ENCODE assay signal across 23 cellular contexts in genomic region chr10:34911661-34912205, GRCh38.
"Had no signal": no experiment of that assay in that cellular context is flagged by ENCODE, and none has a peak within 500 bp of the region (broad histone marks: within the 10 kb centered on the region; RNA-seq: fewer than 3 reads in every experiment).

No MANE protein-coding gene starts in this region.

- H3K4me3 ChIP-seq: esophagus muscularis mucosa, hepatocyte, tibial artery had no signal

- DNase-seq: activated CD4-positive, alpha-beta T cell treated with anti-CD3 and anti-CD28 coated beads, Interleukin-2, amount 50 U/mL, for 1 hour; activated CD4-positive, CD25-positive, alpha-beta regulatory T cell treated with anti-CD3 and anti-CD28 coated beads, Interleukin-2, amount 50 U/mL, for 72 hours; activated CD8-positive, alpha-beta memory T cell treated with anti-CD3 and anti-CD28 coated beads, Interleukin-2, amount 50 U/mL, for 4 hours; activated gamma-delta T cell; activated T-cell treated with anti-CD3 and anti-CD28 coated beads, Interleukin-2, amount 50 U/mL, for 48 hours; dermis blood vessel endothelial cell; effector memory CD4-positive, alpha-beta T cell; foreskin keratinocyte; left cardiac atrium; natural killer cell; stimulated activated CD4-positive, alpha-beta T cell treated with anti-CD3 and anti-CD28 coated beads, Interleukin-12 subunit alpha, Interleukin-12 subunit beta, amount 100 ng/mL, for 4 hours; stimulated activated CD4-positive, alpha-beta T cell treated with anti-CD3 and anti-CD28 coated beads, Interleukin-1b, Interleukin-23, amount 100 ng/mL, for 48 hours; stimulated activated naive CD8-positive, alpha-beta T cell treated with anti-CD3 and anti-CD28 coated beads, Interleukin-15, Interleukin-2, amounts not matched to agents 100 U/mL and 50 U/mL, for 24 hours; substantia nigra had no signal

- ATAC-seq: foreskin keratinocyte; left cardiac atrium; natural killer cell; sciatic nerve; stimulated activated naive CD8-positive, alpha-beta T cell treated with anti-CD3 and anti-CD28 coated beads, Interleukin-15, Interleukin-2, amounts not matched to agents 100 U/mL and 50 U/mL, for 24 hours had no signal

- H2AFZ ChIP-seq: hepatocyte, parathyroid adenoma had no signal

- H3K27ac Mint-ChIP-seq: activated naive CD4-positive, alpha-beta T cell treated with anti-CD3 and anti-CD28 coated beads, Interleukin-2, amount 50 U/mL, for 24 hours; natural killer cell; T-helper 1 cell treated with Interleukin-12 subunit alpha and Interleukin-12 subunit beta and Interleukin-4 antibody, amounts not matched to agents 30 μg/mL and 1 μg/mL, for 36 hours had no signal

- H3K4me2 ChIP-seq: hepatocyte had no signal

- H3K79me2 ChIP-seq: hepatocyte, parathyroid adenoma had no signal

- H3K36me3 Mint-ChIP-seq: activated naive CD4-positive, alpha-beta T cell treated with anti-CD3 and anti-CD28 coated beads, Interleukin-2, amount 50 U/mL, for 24 hours; natural killer cell had no signal

- H3K36me3 ChIP-seq: esophagus muscularis mucosa, neutrophil, tibial artery had no signal

- H3K9ac ChIP-seq: parathyroid adenoma had no signal

- H3K9me3 ChIP-seq: esophagus muscularis mucosa, neutrophil, tibial artery had no signal

- H3K27me3 ChIP-seq: esophagus muscularis mucosa, foreskin keratinocyte, hepatocyte, neutrophil, tibial artery had no signal

- H3K9me3 Mint-ChIP-seq: activated naive CD4-positive, alpha-beta T cell treated with anti-CD3 and anti-CD28 coated beads, Interleukin-2, amount 50 U/mL, for 24 hours; natural killer cell; T-helper 1 cell treated with Interleukin-12 subunit alpha and Interleukin-12 subunit beta and Interleukin-4 antibody, amounts not matched to agents 30 μg/mL and 1 μg/mL, for 36 hours had no signal

- H3K4me1 Mint-ChIP-seq: activated naive CD4-positive, alpha-beta T cell treated with anti-CD3 and anti-CD28 coated beads, Interleukin-2, amount 50 U/mL, for 24 hours; natural killer cell had no signal

- H3K27ac ChIP-seq: esophagus muscularis mucosa, foreskin keratinocyte, hepatocyte, neutrophil, parathyroid adenoma, tibial artery, VCaP had no signal

- H3K4me1 ChIP-seq: foreskin keratinocyte had no signal

- H3K4me3 Mint-ChIP-seq: activated naive CD4-positive, alpha-beta T cell treated with anti-CD3 and anti-CD28 coated beads, Interleukin-2, amount 50 U/mL, for 24 hours; natural killer cell; T-helper 1 cell treated with Interleukin-12 subunit alpha and Interleukin-12 subunit beta and Interleukin-4 antibody, amounts not matched to agents 30 μg/mL and 1 μg/mL, for 36 hours had no signal
